8 cellular contexts compared by ENCODE assay signal in genomic region chr1:206912445-206913095, GRCh38. TPM values are rescaled to one million over a fixed set of nuclear protein-coding genes. Genes with fewer than 3 reads are reported as not detected.
A peak's percentile ranks its signal among the peaks of the same experiment; 100 is the strongest.
DNase-seq lines count a peak whose midpoint lies in the region; ATAC-seq and TF ChIP-seq lines count a peak whose summit lies in the region.

No MANE protein-coding gene starts in this region.

- POLR2A ChIA-PET in SK-N-SH (lab: Yijun Ruan, JAX) = no interaction called here

- H3K27ac ChIP-seq in C4-2B (no peak overlapping the region), SK-N-SH (ENCODE audit: low read depth in 2 of 2, low read length in 1 of 2) (no peak overlapping the region), cardiac muscle cell (no peak overlapping the region)

- H3K79me2 ChIP-seq in SK-N-SH (ENCODE audit: insufficient read depth) = no peaks in the 10 kb centered on the region

- H3K9me3 ChIP-seq in SK-N-SH = no peaks in the 10 kb centered on the region
- no peaks in the 10 kb centered on the region for H3K9me3 ChIP-seq in adipocyte (ENCODE audit: control insufficient read depth, low read length)
- H3K9me3 ChIP-seq in cardiac muscle cell (ENCODE audit: low read depth) = no peaks in the 10 kb centered on the region

- 22% methylated on average over 7 of the region's 7 CpGs for WGBS in SK-N-SH (ENCODE audit: low lambda C conversion rate)

- peaks cover 0 to 10% of the 10 kb centered on the region in 2 experiments; a peak in 1 of 4 replicates for H3K4me1 ChIP-seq in SK-N-SH (ENCODE audit: control insufficient read depth in 1 of 2, insufficient read depth in 2 of 2, low read depth in 1 of 2, low read length in 1 of 2)
- no peaks in the 10 kb centered on the region for H3K4me1 ChIP-seq in adipocyte (ENCODE audit: control insufficient read depth, insufficient read depth, low read length)
- H3K4me1 ChIP-seq in cardiac muscle cell (ENCODE audit: low read depth) = no peaks in the 10 kb centered on the region

- DNase-seq in NCI-H1417 (lab: John Stamatoyannopoulos, UW) = peak; percentile 77 to 98 (median 93)
- DNase-seq in SK-N-SH = peak; percentile 81
- DNase-seq in adipocyte (ENCODE audit: low read depth) = peak; percentile 94
- DNase-seq in cardiac muscle cell (ENCODE audit: low read depth in 1 of 2, low spot score in 1 of 2) = peak; percentile 85 to 86
- DNase-seq in posterior vena cava (ENCODE audit: low spot score) = peak; percentile 78

- H3K4me2 ChIP-seq in SK-N-SH = no peak overlapping the region

- H3K9me2 ChIP-seq in SK-N-SH = no peaks in the 10 kb centered on the region

- CTCF ChIA-PET in SK-N-SH (lab: Yijun Ruan, JAX) = interaction anchor here (0.5 to 9.4 kb wide), 78 partner anchors 10 to 884 kb away, joined by 3 to 380 read pairs (median 6); partner anchors contain the start of genes DYRK3, FCMR, IL10 and IL20

- no peaks in the 10 kb centered on the region for H4K20me1 ChIP-seq in SK-N-SH (ENCODE audit: insufficient read depth)

- H3K36me3 ChIP-seq in SK-N-SH (replicated peaks in 1 of 2; ENCODE audit: control insufficient read depth in 1 of 2, insufficient read depth in 2 of 2, low read length in 1 of 2) (no peaks in the 10 kb centered on the region), adipocyte (ENCODE audit: control insufficient read depth, insufficient read depth, low read length, severe bottlenecking) (no peaks in the 10 kb centered on the region), cardiac muscle cell (no peaks in the 10 kb centered on the region)

- H3K9ac ChIP-seq in SK-N-SH = no peak overlapping the region
- H3K9ac ChIP-seq in adipocyte (ENCODE audit: low read length) = no peak overlapping the region

- H3K27me3 ChIP-seq in SK-N-SH (ENCODE audit: insufficient read depth) (peaks cover 43% of the 10 kb centered on the region), adipocyte (replicated peaks; ENCODE audit: control insufficient read depth, insufficient read depth, low read length) (peaks cover 47% of the 10 kb centered on the region), cardiac muscle cell (peaks cover 76% of the 10 kb centered on the region)

- H3K4me3 ChIP-seq in SK-N-SH (ENCODE audit: low read depth in 2 of 2, low read length in 1 of 2) = no peak overlapping the region; a peak in 1 of 4 replicates
- H3K4me3 ChIP-seq in adipocyte (ENCODE audit: low read length) = no peak overlapping the region
- no peak overlapping the region for H3K4me3 ChIP-seq in cardiac muscle cell

- no peak for TF ChIP-seq EP300 in SK-N-SH (IDR thresholded peaks at IDR 0.05; ENCODE audit: borderline replicate concordance in 1 of 2, low read depth in 1 of 2, low read length in 1 of 2)

- no peaks in the 10 kb centered on the region for H3F3A ChIP-seq in SK-N-SH (replicated peaks; ENCODE audit: insufficient read depth)

- ATAC-seq in GM19463 (IDR thresholded peaks at IDR 0.05; ENCODE audit: unreplicated experiment) = peak; percentile 56
- no peak for ATAC-seq in HG03097 (IDR thresholded peaks at IDR 0.05; ENCODE audit: low FRiP score, unreplicated experiment)

- peak; percentile 92 for TF ChIP-seq RAD21 in SK-N-SH (IDR thresholded peaks at IDR 0.05; ENCODE audit: low read length)

- peak; percentile 91 for TF ChIP-seq CTCF in C4-2B (conservative IDR thresholded peaks at IDR 0.05)
- TF ChIP-seq CTCF in SK-N-SH (IDR thresholded peaks at IDR 0.05) = peak; percentile 81
- TF ChIP-seq CTCF in cardiac muscle cell (IDR thresholded peaks at IDR 0.05; ENCODE audit: low read depth, low read length) = peak; percentile 72

- intact Hi-C loops in posterior vena cava (cut with DNase I) = loop anchor here (5.0 to 10.0 kb wide), 2 partner anchors 280 to 428 kb away; no protein-coding TSS in a partner anchor

- H2AFZ ChIP-seq in SK-N-SH (ENCODE audit: low read depth) = no peak overlapping the region

TF ChIP-seq in SK-N-SH, 30 proteins besides CTCF, POLR2A, EP300 and RAD21:
- TF ChIP-seq MXI1 (IDR thresholded peaks at IDR 0.05; ENCODE audit: low read depth, low read length) = 0 out of 2 replicates have a peak, but pooled peaks have one; percentile 38
- TF ChIP-seq SMC3 (IDR thresholded peaks at IDR 0.05; ENCODE audit: low read depth, low read length) = peak; percentile 95
- TF ChIP-seq TEAD4 (IDR thresholded peaks at IDR 0.05; ENCODE audit: borderline replicate concordance, insufficient read depth) = no peak
- no peak for TF ChIP-seq POLR2AphosphoS5 (IDR thresholded peaks at IDR 0.05; ENCODE audit: low read depth, low read length)
- TF ChIP-seq RCOR1 (IDR thresholded peaks at IDR 0.05; ENCODE audit: low read length) = peak; percentile 52; the same call in 1 of the 2 replicates
- TF ChIP-seq FOXJ3 (CRISPR knock-in tag; IDR thresholded peaks at IDR 0.05) = no peak
TF ChIP-seq in SK-N-SH: peak in this region for 3.

RNA-seq across cellular contexts. Expression of gene FCMR, which starts 9.2 kb away (rescaled TPM):
- polyA plus RNA-seq in SK-N-SH (2012; rRNA removed) (0.05 and 0.15 TPM in 2 replicates), cardiac muscle cell (not detected in 2 replicates)
- polyA plus RNA-seq in SK-N-SH (2012; cell fraction: cytosol; rRNA removed) = 0.03 and 0.14 TPM in 2 replicates
- not detected in 2 replicates for polyA plus RNA-seq in SK-N-SH (2012; cell fraction: nucleus; rRNA removed)
- total RNA-seq in cardiac muscle cell (not detected in 2 replicates), posterior vena cava (1 to 10 TPM; 1.4 to 3.3 TPM)

RNA-seq across cellular contexts. Expression of gene IL24, which starts 15.3 kb away (rescaled TPM):
- 0.03 TPM in 1 of 2 replicates, not detected in the other for polyA plus RNA-seq in SK-N-SH (2012; rRNA removed)
- polyA plus RNA-seq in SK-N-SH (2012; cell fraction: cytosol; rRNA removed) = 0.03 TPM in 1 of 2 replicates, not detected in the other
- not detected in 2 replicates for polyA plus RNA-seq in SK-N-SH (2012; cell fraction: nucleus; rRNA removed)
- not detected in 2 replicates for total RNA-seq in cardiac muscle cell
- not detected in 2 replicates for polyA plus RNA-seq in cardiac muscle cell
- not detected for total RNA-seq in posterior vena cava

RNA-seq across cellular contexts. Expression of gene PIGR, which starts 33.7 kb away (rescaled TPM):
- not detected in 2 replicates for polyA plus RNA-seq in SK-N-SH (2012; rRNA removed)
- not detected in 2 replicates for polyA plus RNA-seq in SK-N-SH (2012; cell fraction: cytosol; rRNA removed)
- not detected in 2 replicates for polyA plus RNA-seq in SK-N-SH (2012; cell fraction: nucleus; rRNA removed)
- not detected in 2 replicates for total RNA-seq in cardiac muscle cell
- polyA plus RNA-seq in cardiac muscle cell = not detected in 2 replicates
- under 1 TPM; 0.33 to 0.79 TPM for total RNA-seq in posterior vena cava

RNA-seq across cellular contexts. Expression of gene IL20, which starts 47.1 kb away (rescaled TPM):
- polyA plus RNA-seq in SK-N-SH (2012; rRNA removed) (not detected in 2 replicates), cardiac muscle cell (not detected in 2 replicates)
- not detected in 2 replicates for polyA plus RNA-seq in SK-N-SH (2012; cell fraction: cytosol; rRNA removed)
- polyA plus RNA-seq in SK-N-SH (2012; cell fraction: nucleus; rRNA removed) = not detected in 2 replicates
- total RNA-seq in cardiac muscle cell (not detected in 2 replicates), posterior vena cava (not detected)

RNA-seq across cellular contexts. Expression of gene FCAMR, which starts 57.7 kb away (rescaled TPM):
- polyA plus RNA-seq in SK-N-SH (2012; rRNA removed) (not detected in 2 replicates), cardiac muscle cell (not detected in 2 replicates)
- not detected in 2 replicates for polyA plus RNA-seq in SK-N-SH (2012; cell fraction: cytosol; rRNA removed)
- polyA plus RNA-seq in SK-N-SH (2012; cell fraction: nucleus; rRNA removed) = not detected in 2 replicates
- total RNA-seq in cardiac muscle cell (not detected in 2 replicates), posterior vena cava (not detected)
